In genomic region chr21:46128106-46128982, GRCh38 we compare ENCODE assay signal across 1 cellular context.
TF ChIP-seq lines count a peak whose summit lies in the region.

No MANE protein-coding gene starts in this region.

TF ChIP-seq in HepG2, 621 proteins besides CTCF, POLR2A, EP300 and RAD21 (continued from another document):
- TF ChIP-seq CSRNP1 (CRISPR knock-in tag; IDR thresholded peaks at IDR 0.05) (no peak), CBX5 (CRISPR knock-in tag; IDR thresholded peaks at IDR 0.05; ENCODE audit: borderline replicate concordance) (no peak), ZNF672 (CRISPR knock-in tag; IDR thresholded peaks at IDR 0.05) (no peak), PTBP1 (IDR thresholded peaks at IDR 0.05; ENCODE audit: low read depth, low read length, poor library complexity, severe bottlenecking) (no peak), ZNF24 (IDR thresholded peaks at IDR 0.05) (no peak), GMEB1 (CRISPR knock-in tag; IDR thresholded peaks at IDR 0.05; ENCODE audit: borderline replicate concordance) (no peak), ZNF782 (CRISPR knock-in tag; IDR thresholded peaks at IDR 0.05; ENCODE audit: borderline replicate concordance) (no peak), ZBTB43 (CRISPR knock-in tag; conservative IDR thresholded peaks at IDR 0.05) (no peak), ZZZ3 (CRISPR knock-in tag; IDR thresholded peaks at IDR 0.05; ENCODE audit: borderline replicate concordance) (no peak), MYC (CRISPR knock-in tag; IDR thresholded peaks at IDR 0.05; ENCODE audit: borderline replicate concordance) (no peak), ZBTB44 (CRISPR knock-in tag; IDR thresholded peaks at IDR 0.05) (no peak), HBP1 (CRISPR knock-in tag; IDR thresholded peaks at IDR 0.05; ENCODE audit: low read depth) (no peak), ZNF431 (CRISPR knock-in tag; IDR thresholded peaks at IDR 0.05; ENCODE audit: borderline replicate concordance, low read depth) (no peak), ZNF598 (CRISPR knock-in tag; IDR thresholded peaks at IDR 0.05; ENCODE audit: borderline replicate concordance) (no peak), PAX8 (CRISPR knock-in tag; IDR thresholded peaks at IDR 0.05; ENCODE audit: borderline replicate concordance) (no peak), ZBTB21 (CRISPR knock-in tag; IDR thresholded peaks at IDR 0.05) (no peak), MXD4 (CRISPR knock-in tag; IDR thresholded peaks at IDR 0.05) (no peak)
